ENCODE assay signal across 13 cellular contexts in the genomic region with DNA sequence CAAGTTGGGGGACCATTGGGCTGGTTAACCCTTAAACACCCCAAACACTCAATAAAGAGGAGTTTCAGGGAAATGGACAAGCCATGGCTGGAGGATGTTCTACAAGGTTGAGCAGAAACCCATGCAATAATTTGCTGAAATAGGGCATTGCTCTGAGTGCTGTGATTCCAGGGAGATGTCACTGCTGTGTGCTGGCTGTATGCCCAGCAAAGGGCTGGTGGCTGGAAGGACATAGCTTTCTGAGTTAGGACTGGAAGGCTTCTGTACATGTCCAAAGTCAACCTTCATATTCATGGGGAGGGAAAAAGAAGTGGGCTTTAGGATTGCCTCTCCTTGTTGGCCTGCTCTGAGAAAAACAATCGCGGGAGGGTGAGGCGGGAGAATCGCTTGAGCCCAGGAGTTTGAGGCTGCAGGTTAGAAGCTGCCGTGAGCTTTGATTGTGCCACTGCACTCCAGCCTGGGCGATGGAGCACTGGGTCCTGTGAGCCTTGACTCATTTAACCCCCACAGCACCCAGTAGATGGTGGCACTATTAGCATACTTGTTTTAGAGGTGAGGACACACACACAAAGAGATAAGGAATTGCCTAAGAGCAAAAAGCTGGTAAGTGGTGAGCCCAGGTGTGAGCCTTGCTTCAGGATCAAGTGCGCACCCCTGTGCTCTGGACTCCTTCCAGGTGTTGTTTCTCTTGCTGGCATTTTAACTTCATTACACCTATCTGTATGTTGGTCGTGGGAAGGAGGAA. TPM values are rescaled to one million over a fixed set of nuclear protein-coding genes. Genes with fewer than 3 reads are reported as not detected.
DNase-seq lines count a peak whose midpoint lies in the region; ATAC-seq, FAIRE-seq and TF ChIP-seq lines count a peak whose summit lies in the region.
"Had no signal": no experiment of that assay in that cellular context is flagged by ENCODE, and none has a peak within 500 bp of the region (broad histone marks: within the 10 kb centered on the region; RNA-seq: fewer than 3 reads in every experiment).

No MANE protein-coding gene starts in this region.

- H3K4me3 ChIP-seq in breast epithelium: peak overlapping the region in 1 of 3 donors; percentile 24
- H3K4me3 ChIP-seq in iPS-18c (ENCODE audit: insufficient read depth, low read depth, low read length): peak overlapping the region; percentile 34; the same call in 1 of the 2 replicates
- H3K4me3 ChIP-seq in pancreas: no peak overlapping the region

- intact Hi-C loops in MCF 10A (cut with micrococcal nuclease) (no loop called here), breast epithelium (cut with DNase I; ENCODE audit: low total_unique reads) (no loop called here), pancreas (cut with DNase I) (loop anchor here in 1 of 3 donors (10.0 kb wide), 1 partner anchor 155 kb away; no protein-coding TSS in a partner anchor)

- H3K27ac Mint-ChIP-seq in MCF 10A (ENCODE audit: low read depth, unreplicated experiment): no peak overlapping the region
- no peak overlapping the region for H3K27ac Mint-ChIP-seq in stimulated activated naive B cell treated with anti-CD40 and anti-IgM and Interleukin-4, amounts not matched to agents 10 μg/mL and 1 μg/mL and 100 μg/mL, for 72 hours

- H3K27ac ChIP-seq in breast epithelium (no peak overlapping the region), pancreas (no peak overlapping the region)
- H3K27ac ChIP-seq: SK-N-MC had no signal

- no peaks in the 10 kb centered on the region for H3K27me3 Mint-ChIP-seq in MCF 10A (ENCODE audit: insufficient read depth, unreplicated experiment)
- peaks cover 0 to 4% of the 10 kb centered on the region in 2 donors for H3K27me3 Mint-ChIP-seq in stimulated activated naive B cell treated with anti-CD40 and anti-IgM and Interleukin-4, amounts not matched to agents 10 μg/mL and 1 μg/mL and 100 μg/mL, for 72 hours

- H3K9me3 Mint-ChIP-seq in MCF 10A (ENCODE audit: unreplicated experiment): no peaks in the 10 kb centered on the region
- H3K9me3 Mint-ChIP-seq in stimulated activated naive B cell treated with anti-CD40 and anti-IgM and Interleukin-4, amounts not matched to agents 10 μg/mL and 1 μg/mL and 100 μg/mL, for 72 hours: no peaks in the 10 kb centered on the region

- POLR2A ChIA-PET in MCF 10A (lab: Yijun Ruan, JAX): interaction anchor here (0.7 to 1.2 kb wide), 3 partner anchors 15 to 53 kb away, joined by 3 to 4 read pairs (median 3); no protein-coding TSS in a partner anchor

- CTCF ChIA-PET in MCF 10A (lab: Yijun Ruan, JAX): interaction anchor here (0.6 to 1.8 kb wide), 10 partner anchors 9 to 678 kb away, joined by 3 to 7 read pairs (median 4); no protein-coding TSS in a partner anchor

- no peak for DNase-seq in MCF 10A (ENCODE audit: unreplicated experiment)
- no peak for DNase-seq in breast epithelium (ENCODE audit: low spot score in 2 of 2)
- peak; percentile 76 for DNase-seq in RPMI8226
- DNase-seq in stimulated activated naive B cell treated with anti-CD40 and anti-IgM and Interleukin-4, amounts not matched to agents 10 μg/mL and 1 μg/mL and 100 μg/mL, for 72 hours: no peak
- DNase-seq in NCI-H2227 (lab: John Stamatoyannopoulos, UW; ENCODE audit: unreplicated experiment): no peak
- DNase-seq in pancreas: no peak
- DNase-seq: hippocampal formation, NCI-H2029 treated with DMSO at 0.1 percent for 48 hours had no signal

- 66 to 75% methylated on average over 8 of the region's 8 CpGs for WGBS in pancreas, 2 donors

- H3K27me3 ChIP-seq in breast epithelium: peaks cover 0 to 3% of the 10 kb centered on the region in 2 donors
- H3K27me3 ChIP-seq in pancreas: no peaks in the 10 kb centered on the region

- FAIRE-seq in pancreas (lab: Jason Lieb, UNC): no peak

- TF ChIP-seq POLR2A in breast epithelium (IDR thresholded peaks at IDR 0.05): no peak

- H3K4me3 Mint-ChIP-seq in MCF 10A (ENCODE audit: unreplicated experiment): peak overlapping the region; percentile 38
- H3K4me3 Mint-ChIP-seq in stimulated activated naive B cell treated with anti-CD40 and anti-IgM and Interleukin-4, amounts not matched to agents 10 μg/mL and 1 μg/mL and 100 μg/mL, for 72 hours: peak overlapping the region; percentile 72 to 77

- no peaks in the 10 kb centered on the region for H3K36me3 ChIP-seq in breast epithelium
- no peaks in the 10 kb centered on the region for H3K36me3 ChIP-seq in pancreas

- TF ChIP-seq CTCF in MCF 10A (IDR thresholded peaks at IDR 0.05; ENCODE audit: unreplicated experiment) (no peak), breast epithelium (IDR thresholded peaks at IDR 0.05) (no peak), pancreas (IDR thresholded peaks at IDR 0.05) (no peak)

- no peaks in the 10 kb centered on the region for H3K4me1 ChIP-seq in breast epithelium
- H3K4me1 ChIP-seq in pancreas: no peaks in the 10 kb centered on the region

- H3K9me3 ChIP-seq in breast epithelium: no peaks in the 10 kb centered on the region
- peaks cover 2% of the 10 kb centered on the region for H3K9me3 ChIP-seq in iPS-18c (ENCODE audit: control insufficient read depth, insufficient read depth, low read length)
- no peaks in the 10 kb centered on the region for H3K9me3 ChIP-seq in pancreas

- no peaks in the 10 kb centered on the region for H3K36me3 Mint-ChIP-seq in MCF 10A (ENCODE audit: insufficient read depth, unreplicated experiment)
- H3K36me3 Mint-ChIP-seq in stimulated activated naive B cell treated with anti-CD40 and anti-IgM and Interleukin-4, amounts not matched to agents 10 μg/mL and 1 μg/mL and 100 μg/mL, for 72 hours: no peaks in the 10 kb centered on the region

- ATAC-seq in stimulated activated naive B cell treated with anti-CD40 and anti-IgM and Interleukin-4, amounts not matched to agents 10 μg/mL and 1 μg/mL and 100 μg/mL, for 72 hours (replicated peaks): peak; percentile 25 to 42
- ATAC-seq in HG03135 (IDR thresholded peaks at IDR 0.05; ENCODE audit: unreplicated experiment): no peak
- ATAC-seq in pancreas: no peak

- BruUV-seq in MCF 10A (replicated peaks; lab: Mats Ljungman, UMichigan): no TSS peak

- H3K4me1 Mint-ChIP-seq in MCF 10A (ENCODE audit: insufficient read depth, unreplicated experiment): peaks cover 17% of the 10 kb centered on the region
- H3K4me1 Mint-ChIP-seq in stimulated activated naive B cell treated with anti-CD40 and anti-IgM and Interleukin-4, amounts not matched to agents 10 μg/mL and 1 μg/mL and 100 μg/mL, for 72 hours: peaks cover 14 to 26% of the 10 kb centered on the region in 2 donors

RNA-seq across cellular contexts. Expression of a gene that starts 20.4 kb away (rescaled TPM):
- total RNA-seq in MCF 10A (2022) (0.14 and 0.15 TPM in 2 replicates), breast epithelium (not detected), pancreas (not detected)
- not detected for polyA plus RNA-seq in pancreas
- total RNA-seq: mucosa of gallbladder had no signal
- polyA plus RNA-seq: esophagus had no signal

RNA-seq across cellular contexts. Expression of a gene that starts 46.8 kb away (rescaled TPM):
- total RNA-seq in MCF 10A (2022) (74.4 and 89.6 TPM in 2 replicates), breast epithelium (10 to 100 TPM; 17.0 to 29.5 (median 24.3) TPM), pancreas (10 to 100 TPM in 3 of 6 donors, 1 to 10 TPM in 3; 6.2 to 11.2 (median 9.8) TPM)
- 10 to 100 TPM; 10.5 to 11.7 TPM for polyA plus RNA-seq in pancreas

Comparison
In these comparisons a context has a peak if more than half of its experiments do, and no peak if none do; other contexts are left out.
1. ATAC-seq: peak in stimulated activated naive B cell treated with anti-CD40 and anti-IgM and Interleukin-4, amounts not matched to agents 10 μg/mL and 1 μg/mL and 100 μg/mL, for 72 hours (2 of 2); none in HG03135 (single experiment) and pancreas (0 of 4).